Comparison of ENCODE assay signal across 23 cellular contexts in genomic region chr2:224319756-224320155, GRCh38.
A peak's percentile ranks its signal among the peaks of the same experiment; 100 is the strongest.
DNase-seq lines count a peak whose midpoint lies in the region; ATAC-seq and TF ChIP-seq lines count a peak whose summit lies in the region.
"Had no signal": no experiment of that assay in that cellular context is flagged by ENCODE, and none has a peak within 500 bp of the region (broad histone marks: within the 10 kb centered on the region; RNA-seq: fewer than 3 reads in every experiment).

No MANE protein-coding gene starts in this region.

- CTCF ChIA-PET in activated CD4-positive, alpha-beta T cell treated with anti-CD3 and anti-CD28 coated beads, Interleukin-2, amount 10 ng/mL, durations not matched to agents 7 days and 5 days (lab: Charles Lee) = no interaction called here

- H3K36me3 ChIP-seq in SJCRH30 (no peaks in the 10 kb centered on the region), neural progenitor cell (no peaks in the 10 kb centered on the region)
- H3K36me3 ChIP-seq: BE2C; BLaER1 treated with 17β-estradiol and CSF1 and Interleukin-3, amounts not matched to agents 10 nM and 100 nM had no signal

- H4K20me1 ChIP-seq in neural progenitor cell (ENCODE audit: low read depth) = no peaks in the 10 kb centered on the region
- H4K20me1 ChIP-seq: BLaER1 treated with 17β-estradiol and CSF1 and Interleukin-3, amounts not matched to agents 10 nM and 100 nM had no signal

- no peak overlapping the region for H3K4me3 ChIP-seq in SJCRH30
- no peak overlapping the region for H3K4me3 ChIP-seq in neural progenitor cell
- H3K4me3 ChIP-seq: A549; BLaER1 treated with 17β-estradiol and CSF1 and Interleukin-3, amounts not matched to agents 10 nM and 100 nM; GM12878 had no signal

- H3K9me3 ChIP-seq in SJCRH30 (replicated peaks) = no peaks in the 10 kb centered on the region
- no peaks in the 10 kb centered on the region for H3K9me3 ChIP-seq in neural progenitor cell (ENCODE audit: low read depth)
- H3K9me3 ChIP-seq: A549; BE2C; BLaER1 treated with 17β-estradiol and CSF1 and Interleukin-3, amounts not matched to agents 10 nM and 100 nM; Caco-2 had no signal

- H3K27me3 ChIP-seq in SJCRH30 (no peaks in the 10 kb centered on the region), neural progenitor cell (no peaks in the 10 kb centered on the region)
- H3K27me3 ChIP-seq: BLaER1 treated with 17β-estradiol and CSF1 and Interleukin-3, amounts not matched to agents 10 nM and 100 nM had no signal

- no peaks in the 10 kb centered on the region for H3K36me3 Mint-ChIP-seq in neural progenitor cell
- H3K36me3 Mint-ChIP-seq in activated CD4-positive, alpha-beta T cell treated with anti-CD3 and anti-CD28 coated beads, Interleukin-2, amount 10 ng/mL, durations not matched to agents 7 days and 5 days (ENCODE audit: low read depth) = no peaks in the 10 kb centered on the region
- H3K36me3 Mint-ChIP-seq: CD4-positive, alpha-beta memory T cell had no signal

- no peak overlapping the region for H3K27ac ChIP-seq in SJCRH30
- no peak overlapping the region for H3K27ac ChIP-seq in neural progenitor cell
- H3K27ac ChIP-seq: A549; BLaER1 treated with 17β-estradiol and CSF1 and Interleukin-3, amounts not matched to agents 10 nM and 100 nM had no signal

- peaks cover 2% of the 10 kb centered on the region for H3K4me1 Mint-ChIP-seq in neural progenitor cell
- no peaks in the 10 kb centered on the region for H3K4me1 Mint-ChIP-seq in activated CD4-positive, alpha-beta T cell treated with anti-CD3 and anti-CD28 coated beads, Interleukin-2, amount 10 ng/mL, durations not matched to agents 7 days and 5 days
- H3K4me1 Mint-ChIP-seq: CD4-positive, alpha-beta memory T cell had no signal

- H3K27me3 Mint-ChIP-seq in neural progenitor cell (ENCODE audit: insufficient read depth, low read depth) = peaks cover 2% of the 10 kb centered on the region
- peaks cover 32% of the 10 kb centered on the region for H3K27me3 Mint-ChIP-seq in activated CD4-positive, alpha-beta T cell treated with anti-CD3 and anti-CD28 coated beads, Interleukin-2, amount 10 ng/mL, durations not matched to agents 7 days and 5 days

- H3K79me2 ChIP-seq in neural progenitor cell (ENCODE audit: low read depth) = no peaks in the 10 kb centered on the region

- POLR2A ChIA-PET in activated CD4-positive, alpha-beta T cell treated with anti-CD3 and anti-CD28 coated beads, Interleukin-2, amount 10 ng/mL, durations not matched to agents 7 days and 5 days (lab: Charles Lee) = no interaction called here

- H3K9ac ChIP-seq in neural progenitor cell = no peak overlapping the region
- H3K9ac ChIP-seq: BLaER1 treated with 17β-estradiol and CSF1 and Interleukin-3, amounts not matched to agents 10 nM and 100 nM had no signal

- H3K27ac Mint-ChIP-seq in neural progenitor cell = no peak overlapping the region
- no peak overlapping the region for H3K27ac Mint-ChIP-seq in activated CD4-positive, alpha-beta T cell treated with anti-CD3 and anti-CD28 coated beads, Interleukin-2, amount 10 ng/mL, durations not matched to agents 7 days and 5 days

- H2AFZ ChIP-seq in neural progenitor cell (replicated peaks) = peak overlapping the region; percentile 12

- ATAC-seq in GM21515 (IDR thresholded peaks at IDR 0.05; ENCODE audit: unreplicated experiment) = no peak
- ATAC-seq: A549, GM12878 had no signal

- no peaks in the 10 kb centered on the region for H3K4me1 ChIP-seq in SJCRH30
- H3K4me1 ChIP-seq in neural progenitor cell = no peaks in the 10 kb centered on the region
- H3K4me1 ChIP-seq: A549, BE2C, Caco-2 had no signal

- H3F3A ChIP-seq in neural progenitor cell (ENCODE audit: low read depth) = no peaks in the 10 kb centered on the region

- no peak overlapping the region for H3K4me3 Mint-ChIP-seq in neural progenitor cell
- no peak overlapping the region for H3K4me3 Mint-ChIP-seq in activated CD4-positive, alpha-beta T cell treated with anti-CD3 and anti-CD28 coated beads, Interleukin-2, amount 10 ng/mL, durations not matched to agents 7 days and 5 days
- H3K4me3 Mint-ChIP-seq: CD4-positive, alpha-beta memory T cell had no signal

- no peaks in the 10 kb centered on the region for H3K9me3 Mint-ChIP-seq in neural progenitor cell
- no peaks in the 10 kb centered on the region for H3K9me3 Mint-ChIP-seq in activated CD4-positive, alpha-beta T cell treated with anti-CD3 and anti-CD28 coated beads, Interleukin-2, amount 10 ng/mL, durations not matched to agents 7 days and 5 days
- H3K9me3 Mint-ChIP-seq: CD4-positive, alpha-beta memory T cell had no signal

- H3K4me2 ChIP-seq in neural progenitor cell = no peak overlapping the region
- H3K4me2 ChIP-seq: A549; BLaER1 treated with 17β-estradiol and CSF1 and Interleukin-3, amounts not matched to agents 10 nM and 100 nM had no signal

- peak; percentile 5 for DNase-seq in NCI-H510A treated with DMSO at 0.1 percent for 48 hours (lab: John Stamatoyannopoulos, UW)
- no peak for DNase-seq in NCI-H510A (lab: John Stamatoyannopoulos, UW)
- peak; percentile 11 for DNase-seq in COLO668 (lab: John Stamatoyannopoulos, UW; ENCODE audit: unreplicated experiment)
- DNase-seq in SJCRH30 = peak; percentile 53 to 70
- no peak for DNase-seq in neural progenitor cell (ENCODE audit: low spot score)
- DNase-seq in activated CD4-positive, alpha-beta T cell treated with anti-CD3 and anti-CD28 coated beads, Interleukin-2, amount 10 ng/mL, durations not matched to agents 7 days and 5 days = no peak
- DNase-seq in activated gamma-delta T cell (lab: John Stamatoyannopoulos, UW) = no peak
- DNase-seq: 8988T; ACHN; AML-193; BE2C; Caco-2; CD4-positive, alpha-beta memory T cell; DMS 273 treated with DMSO at 0.1 percent for 48 hours; DMS79; EL; GDM1; GOT3; HCEC 1CT had no signal

- TF ChIP-seq CTCF in neural progenitor cell (IDR thresholded peaks at IDR 0.05) = no peak

Comparison
In these comparisons a context has a peak if more than half of its experiments do, and no peak if none do; other contexts are left out.
1. DNase-seq: peak in NCI-H510A treated with DMSO at 0.1 percent for 48 hours (single experiment), COLO668 (single experiment) and SJCRH30 (2 of 2); none in NCI-H510A (single experiment), neural progenitor cell (single experiment), activated CD4-positive, alpha-beta T cell treated with anti-CD3 and anti-CD28 coated beads, Interleukin-2, amount 10 ng/mL, durations not matched to agents 7 days and 5 days (single experiment) and activated gamma-delta T cell (single experiment).